ENCODE assay signal across 3 cellular contexts in the genomic region with DNA sequence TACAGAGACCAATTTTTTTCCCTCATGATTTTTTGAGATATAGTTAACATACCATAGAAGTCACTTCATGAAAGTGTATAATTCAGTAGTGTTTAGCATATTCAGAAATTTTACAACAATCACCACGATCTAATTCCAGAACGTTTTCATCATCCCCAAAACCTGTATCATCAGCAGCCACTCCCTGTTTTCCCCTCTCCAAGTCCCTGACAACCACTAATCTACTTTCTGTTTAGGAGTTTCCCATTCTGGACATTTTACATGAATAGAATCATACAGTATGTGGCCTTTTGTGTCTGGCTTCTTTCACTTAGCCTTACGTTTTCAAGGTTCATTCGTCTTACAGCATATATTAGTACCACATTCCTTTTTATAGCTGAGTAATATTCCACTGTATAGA.
"Had no signal": no experiment of that assay in that cellular context is flagged by ENCODE, and none has a peak within 500 bp of the region (broad histone marks: within the 10 kb centered on the region; RNA-seq: fewer than 3 reads in every experiment).

No MANE protein-coding gene starts in this region.

- ATAC-seq: GM12878 had no signal

- H3K4me3 ChIP-seq: GM12878 had no signal

- DNase-seq: GDM1, GF-D8 had no signal
